15 cellular contexts compared by ENCODE assay signal in genomic region chr9:127370651-127371648, GRCh38. TPM values are rescaled to one million over a fixed set of nuclear protein-coding genes. Genes with fewer than 3 reads are reported as not detected.
"Had no signal": no experiment of that assay in that cellular context is flagged by ENCODE, and none has a peak within 500 bp of the region (broad histone marks: within the 10 kb centered on the region; RNA-seq: fewer than 3 reads in every experiment).

No MANE protein-coding gene starts in this region.

- DNase-seq: activated CD4-positive, alpha-beta T cell treated with anti-CD3 and anti-CD28 coated beads, Interleukin-2, amount 50 U/mL, for 1 hour; activated gamma-delta T cell; activated naive CD8-positive, alpha-beta T cell treated with anti-CD3 and anti-CD28 coated beads, Interleukin-2, amount 10 ng/mL, durations not matched to agents 7 days and 5 days; activated T-cell treated with anti-CD3 and anti-CD28 coated beads, Interleukin-2, amount 50 U/mL, for 48 hours; cortex of kidney; hippocampal formation; kidney glomerular epithelial cell; stimulated activated CD4-positive, alpha-beta T cell treated with anti-CD3 and anti-CD28 coated beads, Interleukin-12 subunit alpha, Interleukin-12 subunit beta, amount 100 ng/mL, for 4 hours; stimulated activated naive CD4-positive, alpha-beta T cell treated with Interleukin-2 at 50 U/mL for 16 hours; uterus had no signal

- H3K9me3 Mint-ChIP-seq: activated naive CD8-positive, alpha-beta T cell treated with anti-CD3 and anti-CD28 coated beads, Interleukin-2, amount 10 ng/mL, durations not matched to agents 7 days and 5 days; naive thymus-derived CD4-positive, alpha-beta T cell had no signal

- H3K4me3 Mint-ChIP-seq: activated naive CD8-positive, alpha-beta T cell treated with anti-CD3 and anti-CD28 coated beads, Interleukin-2, amount 10 ng/mL, durations not matched to agents 7 days and 5 days; naive thymus-derived CD4-positive, alpha-beta T cell had no signal

- ATAC-seq: gastroesophageal sphincter; naive thymus-derived CD4-positive, alpha-beta T cell; sciatic nerve had no signal

- H3K36me3 ChIP-seq: uterus had no signal

- H3K27me3 ChIP-seq: ascending aorta, gastroesophageal sphincter, uterus had no signal

- H3K4me3 ChIP-seq: ascending aorta, gastroesophageal sphincter, uterus had no signal

- H3K36me3 Mint-ChIP-seq: activated naive CD8-positive, alpha-beta T cell treated with anti-CD3 and anti-CD28 coated beads, Interleukin-2, amount 10 ng/mL, durations not matched to agents 7 days and 5 days; naive thymus-derived CD4-positive, alpha-beta T cell had no signal

- H3K9me3 ChIP-seq: ascending aorta, gastroesophageal sphincter, uterus had no signal

- H3K27ac Mint-ChIP-seq: activated naive CD8-positive, alpha-beta T cell treated with anti-CD3 and anti-CD28 coated beads, Interleukin-2, amount 10 ng/mL, durations not matched to agents 7 days and 5 days; naive thymus-derived CD4-positive, alpha-beta T cell; progenitor cell of endocrine pancreas had no signal

- H3K27ac ChIP-seq: ascending aorta, gastroesophageal sphincter, uterus had no signal

- H3K4me1 Mint-ChIP-seq: activated naive CD8-positive, alpha-beta T cell treated with anti-CD3 and anti-CD28 coated beads, Interleukin-2, amount 10 ng/mL, durations not matched to agents 7 days and 5 days; naive thymus-derived CD4-positive, alpha-beta T cell had no signal

- H3K4me1 ChIP-seq: ascending aorta, gastroesophageal sphincter, uterus had no signal

RNA-seq across cellular contexts. Expression of gene SLC2A8, which starts 26.0 kb away (rescaled TPM):
- polyA plus RNA-seq: naive thymus-derived CD4-positive, alpha-beta T cell had no signal
